In the genomic region with DNA sequence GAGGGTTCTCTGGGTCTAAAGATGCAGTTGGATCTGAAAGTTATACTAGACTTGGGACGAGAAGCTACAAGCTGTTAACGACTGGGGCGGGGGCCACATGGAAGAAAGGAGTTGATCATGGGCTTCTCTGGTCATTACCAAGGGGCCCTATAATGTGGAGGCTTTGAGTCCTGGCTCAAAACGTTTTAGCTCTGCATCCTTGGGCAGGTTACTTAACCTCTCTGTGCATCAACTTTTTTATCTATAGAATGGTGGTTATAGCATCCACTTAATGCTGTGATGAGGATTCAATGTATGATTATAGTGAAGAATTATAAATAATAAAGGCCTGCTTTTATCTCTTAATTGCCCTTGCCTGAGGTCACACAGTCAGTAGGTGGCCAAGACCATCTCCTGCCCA, we compare ENCODE assay signal across 29 cellular contexts.
"Had no signal": no experiment of that assay in that cellular context is flagged by ENCODE, and none has a peak within 500 bp of the region (broad histone marks: within the 10 kb centered on the region; RNA-seq: fewer than 3 reads in every experiment).

No MANE protein-coding gene starts in this region.

- H3K27me3 ChIP-seq: colonic mucosa, dorsolateral prefrontal cortex, foreskin keratinocyte, gastrocnemius medialis had no signal

- H3K27ac Mint-ChIP-seq: dendritic cell treated with granulocyte-macrophage colony-stimulating factor and Interleukin-4, amounts not matched to agents 40 ng/mL and 50 ng/mL, for 4 days; effector memory CD8-positive, alpha-beta T cell; endodermal cell had no signal

- H3K4me1 ChIP-seq: colonic mucosa, esophagus muscularis mucosa, gastrocnemius medialis, gastroesophageal sphincter, heart left ventricle, heart right ventricle had no signal

- H3K4me3 ChIP-seq: colonic mucosa, coronary artery, dorsolateral prefrontal cortex, esophagus muscularis mucosa, esophagus squamous epithelium, gastrocnemius medialis, gastroesophageal sphincter, heart left ventricle, heart right ventricle had no signal

- H3K27ac ChIP-seq: colonic mucosa, coronary artery, dorsolateral prefrontal cortex, epithelial cell of prostate, esophagus muscularis mucosa, esophagus squamous epithelium, foreskin keratinocyte, gastrocnemius medialis, gastroesophageal sphincter, heart left ventricle, heart right ventricle had no signal

- DNase-seq: colonic mucosa; cortex of kidney; dermis blood vessel endothelial cell; dorsolateral prefrontal cortex; effector CD4-positive, alpha-beta T cell; effector CD8-positive, alpha-beta T cell; effector memory CD4-positive, alpha-beta T cell; effector memory CD8-positive, alpha-beta T cell; endodermal cell; erythroblast; esophagus squamous epithelium; foreskin fibroblast; foreskin keratinocyte; foreskin melanocyte; gastrocnemius medialis; glutamatergic neuron; head of caudate nucleus; heart right ventricle had no signal

- FAIRE-seq: colon, endometrium, endothelial cell of umbilical vein, frontal cortex had no signal

- H3K9me3 ChIP-seq: colonic mucosa, esophagus muscularis mucosa, esophagus squamous epithelium, gastrocnemius medialis, gastroesophageal sphincter, heart left ventricle, heart right ventricle had no signal

- H3K27me3 Mint-ChIP-seq: dendritic cell treated with granulocyte-macrophage colony-stimulating factor and Interleukin-4, amounts not matched to agents 40 ng/mL and 50 ng/mL, for 4 days had no signal

- H3K36me3 ChIP-seq: colonic mucosa, esophagus muscularis mucosa, esophagus squamous epithelium, gastrocnemius medialis, gastroesophageal sphincter, heart left ventricle, heart right ventricle had no signal

- H3K4me3 Mint-ChIP-seq: dendritic cell treated with granulocyte-macrophage colony-stimulating factor and Interleukin-4, amounts not matched to agents 40 ng/mL and 50 ng/mL, for 4 days; effector memory CD8-positive, alpha-beta T cell; endodermal cell had no signal

- ATAC-seq: effector memory CD8-positive, alpha-beta T cell; esophagus mucosa; foreskin keratinocyte; gastrocnemius medialis; gastroesophageal sphincter; heart left ventricle; heart right ventricle had no signal
